28 cellular contexts compared by ENCODE assay signal in the genomic region with DNA sequence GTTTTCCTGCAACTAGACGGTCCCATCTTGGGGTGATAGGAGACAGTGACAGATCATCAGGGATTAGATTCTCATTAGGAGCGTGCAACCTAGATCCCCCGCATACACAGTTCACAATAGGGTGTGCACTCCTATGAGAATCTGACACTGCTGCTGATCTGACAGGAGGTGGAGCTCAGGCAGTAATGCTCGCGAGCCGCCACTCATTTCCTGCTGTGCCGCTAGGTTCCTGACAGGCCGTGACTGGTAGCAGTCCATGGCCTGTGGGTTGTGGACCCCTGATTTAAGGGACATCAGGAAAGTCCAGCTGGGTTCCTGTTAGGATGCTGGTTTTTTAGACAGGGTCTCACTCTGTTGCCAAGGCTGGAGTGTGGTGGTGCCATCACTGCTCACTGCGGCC.
"Had no signal": no experiment of that assay in that cellular context is flagged by ENCODE, and none has a peak within 500 bp of the region (broad histone marks: within the 10 kb centered on the region; RNA-seq: fewer than 3 reads in every experiment).

No MANE protein-coding gene starts in this region.

- H3K9me3 ChIP-seq: breast epithelium, Peyer's patch had no signal

- H3K4me1 Mint-ChIP-seq: activated B cell treated with CpG ODN at 0.5 μM for 24 hours; activated CD4-positive, alpha-beta T cell treated with anti-CD3 and anti-CD28 coated beads, Interleukin-2, amount 10 ng/mL, durations not matched to agents 24 days and 14 days; activated CD8-positive, alpha-beta memory T cell treated with anti-CD3 and anti-CD28 coated beads, Interleukin-2, amount 10 ng/mL, durations not matched to agents 7 days and 5 days; activated naive CD4-positive, alpha-beta T cell treated with anti-CD3 and anti-CD28 coated beads, Interleukin-2, amount 50 U/mL, for 24 hours; IgD-negative memory B cell had no signal

- H3K36me3 Mint-ChIP-seq: activated CD8-positive, alpha-beta memory T cell treated with anti-CD3 and anti-CD28 coated beads, Interleukin-2, amount 10 ng/mL, durations not matched to agents 7 days and 5 days; activated naive CD4-positive, alpha-beta T cell treated with anti-CD3 and anti-CD28 coated beads, Interleukin-2, amount 50 U/mL, for 24 hours; IgD-negative memory B cell had no signal

- H3K4me2 ChIP-seq: KMS-11 had no signal

- FAIRE-seq: TTC549 had no signal

- H3K4me1 ChIP-seq: breast epithelium had no signal

- ATAC-seq: activated CD8-positive, alpha-beta memory T cell treated with anti-CD3 and anti-CD28 coated beads, Interleukin-2, amount 10 ng/mL, durations not matched to agents 7 days and 5 days; T-helper 17 cell had no signal

- DNase-seq: activated B cell treated with CpG ODN at 0.5 μM for 24 hours; activated CD4-positive, alpha-beta T cell treated with anti-CD3 and anti-CD28 coated beads for 1 hour; activated CD4-positive, alpha-beta T cell treated with anti-CD3 and anti-CD28 coated beads, Interleukin-2, amount 10 ng/mL, durations not matched to agents 24 days and 14 days; activated CD4-positive, alpha-beta T cell treated with anti-CD3 and anti-CD28 coated beads, Interleukin-2, amount 50 U/mL, for 48 hours; activated CD8-positive, alpha-beta memory T cell treated with anti-CD3 and anti-CD28 coated beads, Interleukin-2, amount 10 ng/mL, durations not matched to agents 7 days and 5 days; activated effector memory CD4-positive, alpha-beta T cell treated with Interleukin-2 at 50 U/mL for 16 hours; activated naive CD4-positive, alpha-beta T cell; activated T-cell treated with anti-CD3 and anti-CD28 coated beads, Interleukin-2, amount 50 U/mL, for 24 hours; aorta; NCI-H1092; NCI-H1417; NCI-H2029; NCI-H345; NCI-H510A; NCI-H526 treated with DMSO at 0.1 percent for 48 hours; NCI-H82; OCI-M1; Peyer's patch; SHP77 treated with DMSO at 0.1 percent for 48 hours; T-helper 17 cell; T-helper 9 cell had no signal

- H3K9ac ChIP-seq: KMS-11 had no signal

- H3K36me3 ChIP-seq: breast epithelium, Peyer's patch had no signal

- H3K27ac ChIP-seq: breast epithelium, KMS-11, RWPE1 had no signal

- H3K27me3 Mint-ChIP-seq: activated B cell treated with CpG ODN at 0.5 μM for 24 hours; activated CD4-positive, alpha-beta T cell treated with anti-CD3 and anti-CD28 coated beads, Interleukin-2, amount 10 ng/mL, durations not matched to agents 24 days and 14 days; activated CD8-positive, alpha-beta memory T cell treated with anti-CD3 and anti-CD28 coated beads, Interleukin-2, amount 10 ng/mL, durations not matched to agents 7 days and 5 days; activated naive CD4-positive, alpha-beta T cell treated with anti-CD3 and anti-CD28 coated beads, Interleukin-2, amount 50 U/mL, for 24 hours; activated T-cell treated with anti-CD3 and anti-CD28 coated beads, Interleukin-2, amount 50 U/mL, for 24 hours; IgD-negative memory B cell; T-helper 17 cell had no signal

- H3K4me3 Mint-ChIP-seq: activated B cell treated with CpG ODN at 0.5 μM for 24 hours; activated CD4-positive, alpha-beta T cell treated with anti-CD3 and anti-CD28 coated beads, Interleukin-2, amount 10 ng/mL, durations not matched to agents 24 days and 14 days; activated CD8-positive, alpha-beta memory T cell treated with anti-CD3 and anti-CD28 coated beads, Interleukin-2, amount 10 ng/mL, durations not matched to agents 7 days and 5 days; activated naive CD4-positive, alpha-beta T cell treated with anti-CD3 and anti-CD28 coated beads, Interleukin-2, amount 50 U/mL, for 24 hours; activated T-cell treated with anti-CD3 and anti-CD28 coated beads, Interleukin-2, amount 50 U/mL, for 24 hours; activated T-helper 1 cell treated with anti-CD3 and anti-CD28 coated beads, Interleukin-12 subunit alpha, Interleukin-12 subunit beta, Interleukin-2, Interleukin-4 antibody, amounts not matched to agents 30 ng/mL and 10 ng/mL and 1 ng/mL, durations not matched to agents 14 hours and 24 hours and 36 hours; IgD-negative memory B cell; T-helper 17 cell had no signal

- H3K27me3 ChIP-seq: breast epithelium, Peyer's patch had no signal

- H3K4me3 ChIP-seq: breast epithelium, Peyer's patch had no signal

- H3K27ac Mint-ChIP-seq: activated B cell treated with CpG ODN at 0.5 μM for 24 hours; activated CD4-positive, alpha-beta T cell treated with anti-CD3 and anti-CD28 coated beads, Interleukin-2, amount 10 ng/mL, durations not matched to agents 24 days and 14 days; activated CD8-positive, alpha-beta memory T cell treated with anti-CD3 and anti-CD28 coated beads, Interleukin-2, amount 10 ng/mL, durations not matched to agents 7 days and 5 days; activated naive CD4-positive, alpha-beta T cell treated with anti-CD3 and anti-CD28 coated beads, Interleukin-2, amount 50 U/mL, for 24 hours; activated T-cell treated with anti-CD3 and anti-CD28 coated beads, Interleukin-2, amount 50 U/mL, for 24 hours; activated T-helper 1 cell treated with anti-CD3 and anti-CD28 coated beads, Interleukin-12 subunit alpha, Interleukin-12 subunit beta, Interleukin-2, Interleukin-4 antibody, amounts not matched to agents 30 ng/mL and 10 ng/mL and 1 ng/mL, durations not matched to agents 14 hours and 24 hours and 36 hours; IgD-negative memory B cell; T-helper 17 cell had no signal

- H3K9me3 Mint-ChIP-seq: activated B cell treated with CpG ODN at 0.5 μM for 24 hours; activated CD4-positive, alpha-beta T cell treated with anti-CD3 and anti-CD28 coated beads, Interleukin-2, amount 10 ng/mL, durations not matched to agents 24 days and 14 days; activated naive CD4-positive, alpha-beta T cell treated with anti-CD3 and anti-CD28 coated beads, Interleukin-2, amount 50 U/mL, for 24 hours; activated T-cell treated with anti-CD3 and anti-CD28 coated beads, Interleukin-2, amount 50 U/mL, for 24 hours; activated T-helper 1 cell treated with anti-CD3 and anti-CD28 coated beads, Interleukin-12 subunit alpha, Interleukin-12 subunit beta, Interleukin-2, Interleukin-4 antibody, amounts not matched to agents 30 ng/mL and 10 ng/mL and 1 ng/mL, durations not matched to agents 14 hours and 24 hours and 36 hours had no signal
